8 cellular contexts compared by ENCODE assay signal in the genomic region with DNA sequence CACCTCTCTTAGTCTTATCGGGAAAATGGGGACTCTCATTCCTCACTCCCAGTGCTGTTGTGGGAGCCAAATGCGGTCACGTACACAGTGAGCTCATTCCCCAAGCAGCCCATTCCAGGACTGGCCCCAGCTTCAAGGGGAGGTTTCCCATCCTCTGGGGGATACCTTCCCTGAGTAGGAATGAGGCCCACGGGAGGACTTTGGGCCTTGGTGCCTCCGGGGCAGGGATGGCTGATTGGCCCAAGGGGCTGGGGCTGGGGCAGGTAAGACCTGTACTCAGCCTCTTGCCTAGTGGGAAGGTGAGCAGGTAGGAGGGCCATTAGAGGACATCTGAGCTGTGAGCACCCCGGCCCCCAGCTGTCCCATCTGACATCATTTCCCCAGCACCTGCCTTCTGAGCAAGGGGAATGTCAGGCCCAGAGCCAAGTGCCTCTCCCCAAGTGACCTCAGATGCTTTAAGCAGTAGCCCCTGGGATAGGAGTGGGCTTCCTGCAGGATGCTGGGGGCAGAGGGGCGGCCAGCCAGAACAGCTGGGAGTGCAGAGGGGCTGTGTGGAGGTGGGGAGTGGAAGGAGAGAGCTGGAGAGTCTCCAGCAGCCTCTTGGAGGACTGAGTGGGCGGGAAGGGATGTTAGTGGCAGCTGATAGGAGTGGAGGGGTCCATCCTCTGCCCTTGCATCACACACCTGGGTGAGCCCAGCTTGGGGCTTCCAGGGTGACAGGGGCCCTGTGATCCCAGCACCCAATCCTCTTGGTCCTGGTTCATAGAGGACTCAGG. TPM values are rescaled to one million over a fixed set of nuclear protein-coding genes. Genes with fewer than 3 reads are reported as not detected.
A peak's percentile ranks its signal among the peaks of the same experiment; 100 is the strongest.
DNase-seq lines count a peak whose midpoint lies in the region; ATAC-seq and TF ChIP-seq lines count a peak whose summit lies in the region.
"Had no signal": no experiment of that assay in that cellular context is flagged by ENCODE, and none has a peak within 500 bp of the region (broad histone marks: within the 10 kb centered on the region; RNA-seq: fewer than 3 reads in every experiment).

No MANE protein-coding gene starts in this region.

- no peak overlapping the region for H3K56ac ChIP-seq in IMR-90 (ENCODE audit: extremely low read depth, insufficient read depth, low read length)

- H3K36me3 Mint-ChIP-seq in activated CD4-positive, alpha-beta T cell treated with anti-CD3 and anti-CD28 coated beads, Interleukin-2, amount 10 ng/mL, durations not matched to agents 24 days and 14 days (ENCODE audit: low read depth) = peaks cover 37% of the 10 kb centered on the region
- H3K36me3 Mint-ChIP-seq in stimulated activated naive B cell treated with anti-CD40 and anti-IgM and Interleukin-4, amounts not matched to agents 10 μg/mL and 1 μg/mL and 100 μg/mL, for 72 hours = peaks cover 41 to 54% of the 10 kb centered on the region in 2 donors

- H3K4ac ChIP-seq in IMR-90 (ENCODE audit: low read depth, low read length) = no peak overlapping the region

- no peak overlapping the region for H3K9ac ChIP-seq in IMR-90 (ENCODE audit: low read depth, low read length)

- WGBS in IMR-90 (ENCODE audit: extremely low coverage in 2 of 2, insufficient read length in 1 of 2), 2 experiments = no CpG with 5 or more reads among the region's 8 CpGs

- H3K27ac ChIP-seq in IMR-90 (ENCODE audit: insufficient read depth, low read length) (no peak overlapping the region), left ventricle myocardium inferior (replicated peaks) (peak overlapping the region; percentile 69), brain microvascular endothelial cell (no peak overlapping the region), A673 (ENCODE audit: low read depth, low read length, poor library complexity, severe bottlenecking) (no peak overlapping the region)

- H2BK20ac ChIP-seq in IMR-90 (ENCODE audit: low read depth, low read length) = no peak overlapping the region

- no peak overlapping the region for H4K5ac ChIP-seq in IMR-90 (ENCODE audit: low read depth, low read length)

- peaks cover 5% of the 10 kb centered on the region; the same call in 1 of the 2 replicates for H3K4me1 ChIP-seq in IMR-90 (ENCODE audit: control insufficient read depth, insufficient read depth, low read length)
- H3K4me1 ChIP-seq in left ventricle myocardium inferior = peaks cover 62% of the 10 kb centered on the region
- peaks cover 9% of the 10 kb centered on the region for H3K4me1 ChIP-seq in A673 (ENCODE audit: insufficient read depth, low read length, poor library complexity, severe bottlenecking)

- POLR2A ChIA-PET in IMR-90 (lab: Charles Lee; ENCODE audit: unreplicated experiment) (no interaction called here), A673 (lab: Charles Lee; ENCODE audit: low non-redundant PET) (no interaction called here)

- no peak for TF ChIP-seq RAD21 in IMR-90 (IDR thresholded peaks at IDR 0.05; ENCODE audit: low read length)

- peak overlapping the region; percentile 19 for H3K27ac Mint-ChIP-seq in activated CD4-positive, alpha-beta T cell treated with anti-CD3 and anti-CD28 coated beads, Interleukin-2, amount 10 ng/mL, durations not matched to agents 24 days and 14 days
- H3K27ac Mint-ChIP-seq in stimulated activated naive B cell treated with anti-CD40 and anti-IgM and Interleukin-4, amounts not matched to agents 10 μg/mL and 1 μg/mL and 100 μg/mL, for 72 hours = peak overlapping the region; percentile 92

- H2BK120ac ChIP-seq in IMR-90 (ENCODE audit: low read depth, low read length) = no peak overlapping the region

- H3K9me3 ChIP-seq in IMR-90 (ENCODE audit: control insufficient read depth, insufficient read depth, low read length) (0 out of 2 replicates have a peak, but pooled peaks cover 2% of the 10 kb centered on the region), left ventricle myocardium inferior (replicated peaks) (peaks cover 4% of the 10 kb centered on the region), A673 (ENCODE audit: low read depth, low read length, poor library complexity, severe bottlenecking) (no peaks in the 10 kb centered on the region)
- H3K9me3 ChIP-seq: breast epithelium had no signal

- TF ChIP-seq CTCF in IMR-90 (conservative IDR thresholded peaks at IDR 0.05; ENCODE audit: low read depth, low read length) (no peak), left ventricle myocardium inferior (IDR thresholded peaks at IDR 0.05; ENCODE audit: borderline replicate concordance) (no peak), brain microvascular endothelial cell (IDR thresholded peaks at IDR 0.05; ENCODE audit: low read depth, low read length, missing control alignments) (no peak), A673 (conservative IDR thresholded peaks at IDR 0.05; ENCODE audit: low read depth, low read length) (no peak)

- no peak for TF ChIP-seq POLR2A in IMR-90 (IDR thresholded peaks at IDR 0.05; ENCODE audit: low read depth, low read length)

- dilution Hi-C loops in IMR-90 (cut with HindIII; ENCODE audit: low sequenced_read_pairs, unreplicated experiment) = no loop called here

- no peak overlapping the region for H2AFZ ChIP-seq in IMR-90 (replicated peaks; ENCODE audit: low read length, poor library complexity)

- H3K4me3 ChIP-seq in IMR-90 (ENCODE audit: insufficient read depth, low read depth, low read length) (no peak overlapping the region), left ventricle myocardium inferior (no peak overlapping the region), brain microvascular endothelial cell (ENCODE audit: low read depth, low read length) (no peak overlapping the region), A673 (ENCODE audit: low read depth, low read length, poor library complexity, severe bottlenecking) (no peak overlapping the region)
- H3K4me3 ChIP-seq: breast epithelium had no signal

- intact Hi-C loops in IMR-90 (cut with micrococcal nuclease) = loop anchor here (5.0 kb wide), 1 partner anchor 478 kb away; no protein-coding TSS in a partner anchor
- intact Hi-C loops in activated CD4-positive, alpha-beta T cell treated with anti-CD3 and anti-CD28 coated beads, Interleukin-2, amount 10 ng/mL, durations not matched to agents 24 days and 14 days (cut with micrococcal nuclease) = loop anchor here (5.0 to 10.0 kb wide), 2 partner anchors 101 to 268 kb away; a partner anchor contains a TSS
- intact Hi-C loops in left ventricle myocardium inferior (cut with micrococcal nuclease) = loop anchor here (5.0 kb wide), 1 partner anchor 288 kb away; no protein-coding TSS in a partner anchor
- intact Hi-C loops in A673 (cut with micrococcal nuclease; ENCODE audit: unreplicated experiment) = loop anchor here (5.0 kb wide), 1 partner anchor 478 kb away; no protein-coding TSS in a partner anchor

- H3K9me3 Mint-ChIP-seq in activated CD4-positive, alpha-beta T cell treated with anti-CD3 and anti-CD28 coated beads, Interleukin-2, amount 10 ng/mL, durations not matched to agents 24 days and 14 days = no peaks in the 10 kb centered on the region
- peaks cover 0 to 3% of the 10 kb centered on the region in 2 donors for H3K9me3 Mint-ChIP-seq in stimulated activated naive B cell treated with anti-CD40 and anti-IgM and Interleukin-4, amounts not matched to agents 10 μg/mL and 1 μg/mL and 100 μg/mL, for 72 hours

- no peak for ATAC-seq in IMR-90 (ENCODE audit: low read depth)
- ATAC-seq in stimulated activated naive B cell treated with anti-CD40 and anti-IgM and Interleukin-4, amounts not matched to agents 10 μg/mL and 1 μg/mL and 100 μg/mL, for 72 hours (replicated peaks) = peak; percentile 2 to 6

- H2BK5ac ChIP-seq in IMR-90 (ENCODE audit: low read depth, low read length, poor library complexity, severe bottlenecking) = no peak overlapping the region

- H3K9me1 ChIP-seq in IMR-90 (ENCODE audit: insufficient read depth, low read length) = no peaks in the 10 kb centered on the region

- in situ Hi-C loops in IMR-90 (cut with MboI; ENCODE audit: low sequenced_read_pairs) (loop anchor here (5.0 kb wide), 1 partner anchor 268 kb away; no protein-coding TSS in a partner anchor), brain microvascular endothelial cell (cut with HindIII; ENCODE audit: low pct_ligation_motif_present, low sequenced_read_pairs) (no loop called here)

- no peak overlapping the region for H3K18ac ChIP-seq in IMR-90 (ENCODE audit: low read depth, low read length)

- H4K8ac ChIP-seq in IMR-90 (ENCODE audit: low read depth in 2 of 2, low read length in 2 of 2) = no peak overlapping the region

- H3K79me1 ChIP-seq in IMR-90 (ENCODE audit: low read depth in 1 of 2, low read length in 2 of 2) = no peaks in the 10 kb centered on the region

- H3K14ac ChIP-seq in IMR-90 (replicated peaks; ENCODE audit: low read depth, low read length) = 0 out of 2 replicates have a peak overlapping the region, but pooled peaks have one; percentile 5

- no peak overlapping the region for H2AK5ac ChIP-seq in IMR-90 (ENCODE audit: low read depth, low read length)

- H3K4me2 ChIP-seq in IMR-90 (ENCODE audit: low read depth, low read length) = no peak overlapping the region

- CTCF ChIA-PET in IMR-90 (lab: Yijun Ruan, JAX) = interaction anchor here (1.1 kb wide), 1 partner anchor 287 kb away, joined by 4 read pairs; no protein-coding TSS in a partner anchor
- CTCF ChIA-PET in A673 (lab: Charles Lee) = interaction anchor here (0.7 to 1.2 kb wide), 2 partner anchors 54 to 288 kb away, joined by 3 to 8 read pairs; no protein-coding TSS in a partner anchor

- H4K20me1 ChIP-seq in IMR-90 (ENCODE audit: insufficient read depth, low read length) = 0 out of 2 replicates have a peak, but pooled peaks cover 3% of the 10 kb centered on the region

- H2AK9ac ChIP-seq in IMR-90 (replicated peaks; ENCODE audit: low read depth, low read length, poor library complexity) = no peak overlapping the region

- BruUV-seq in IMR-90 (replicated peaks; lab: Mats Ljungman, UMichigan) (no TSS peak), A673 (replicated peaks; lab: Mats Ljungman, UMichigan) (no TSS peak)

- H3K23ac ChIP-seq in IMR-90 (ENCODE audit: low read depth, low read length) = no peak overlapping the region

- H3K36me3 ChIP-seq in IMR-90 (ENCODE audit: control insufficient read depth, insufficient read depth, low read length) (peaks cover 2% of the 10 kb centered on the region; the same call in 1 of the 2 replicates), left ventricle myocardium inferior (peaks cover 5% of the 10 kb centered on the region), brain microvascular endothelial cell (replicated peaks) (peaks cover 3% of the 10 kb centered on the region), A673 (ENCODE audit: insufficient read depth, low read length, poor library complexity, severe bottlenecking) (no peaks in the 10 kb centered on the region)
- H3K36me3 ChIP-seq: breast epithelium had no signal

- no peak overlapping the region for H2BK15ac ChIP-seq in IMR-90 (ENCODE audit: low read depth, low read length)

- H3K4me1 Mint-ChIP-seq in activated CD4-positive, alpha-beta T cell treated with anti-CD3 and anti-CD28 coated beads, Interleukin-2, amount 10 ng/mL, durations not matched to agents 24 days and 14 days = peaks cover 26% of the 10 kb centered on the region
- H3K4me1 Mint-ChIP-seq in stimulated activated naive B cell treated with anti-CD40 and anti-IgM and Interleukin-4, amounts not matched to agents 10 μg/mL and 1 μg/mL and 100 μg/mL, for 72 hours = peaks cover 42 to 66% of the 10 kb centered on the region in 2 donors

- H4K91ac ChIP-seq in IMR-90 (ENCODE audit: insufficient read depth, low read depth, low read length) = no peak overlapping the region

- peaks cover 2% of the 10 kb centered on the region for H3K27me3 ChIP-seq in IMR-90 (ENCODE audit: control insufficient read depth, insufficient read depth, low read length)
- H3K27me3 ChIP-seq in left ventricle myocardium inferior (ENCODE audit: low read depth) = no peaks in the 10 kb centered on the region
- peaks cover 3% of the 10 kb centered on the region for H3K27me3 ChIP-seq in brain microvascular endothelial cell (replicated peaks)
- no peaks in the 10 kb centered on the region for H3K27me3 ChIP-seq in A673 (replicated peaks; ENCODE audit: insufficient read depth, low read depth, low read length, poor library complexity)
- H3K27me3 ChIP-seq: breast epithelium had no signal

- DNase-seq in IMR-90 (peak; percentile 43), left ventricle myocardium inferior (no peak), brain microvascular endothelial cell (no peak), NCI-H510A treated with DMSO at 0.1 percent for 48 hours (lab: John Stamatoyannopoulos, UW) (no peak), A673 (ENCODE audit: low spot score) (no peak)
- peak; percentile 57 for DNase-seq in activated CD4-positive, alpha-beta T cell treated with anti-CD3 and anti-CD28 coated beads, Interleukin-2, amount 10 ng/mL, durations not matched to agents 24 days and 14 days
- DNase-seq in stimulated activated naive B cell treated with anti-CD40 and anti-IgM and Interleukin-4, amounts not matched to agents 10 μg/mL and 1 μg/mL and 100 μg/mL, for 72 hours = peak; percentile 0

- no peak overlapping the region for H3K4me3 Mint-ChIP-seq in activated CD4-positive, alpha-beta T cell treated with anti-CD3 and anti-CD28 coated beads, Interleukin-2, amount 10 ng/mL, durations not matched to agents 24 days and 14 days
- peak overlapping the region in 1 of 2 donors; percentile 19 for H3K4me3 Mint-ChIP-seq in stimulated activated naive B cell treated with anti-CD40 and anti-IgM and Interleukin-4, amounts not matched to agents 10 μg/mL and 1 μg/mL and 100 μg/mL, for 72 hours

- H3K27me3 Mint-ChIP-seq in activated CD4-positive, alpha-beta T cell treated with anti-CD3 and anti-CD28 coated beads, Interleukin-2, amount 10 ng/mL, durations not matched to agents 24 days and 14 days = no peaks in the 10 kb centered on the region
- H3K27me3 Mint-ChIP-seq in stimulated activated naive B cell treated with anti-CD40 and anti-IgM and Interleukin-4, amounts not matched to agents 10 μg/mL and 1 μg/mL and 100 μg/mL, for 72 hours = no peaks in the 10 kb centered on the region

RNA-seq across cellular contexts. Expression of a gene that starts 58.4 kb away (rescaled TPM):
- total RNA-seq in IMR-90 (2012; rRNA removed) (18.9 and 32.8 TPM in 2 replicates), left ventricle myocardium inferior (49.6 TPM), A673 (2021) (8.2 and 16.0 TPM in 2 replicates)
- polyA plus RNA-seq in IMR-90 (2012; rRNA removed) = 46.1 and 49.4 TPM in 2 replicates
- polyA plus RNA-seq in IMR-90 (2012; cell fraction: cytosol; rRNA removed) = 45.9 and 112 TPM in 2 replicates
- 14.7 and 27.3 TPM in 2 replicates for polyA plus RNA-seq in IMR-90 (2012; cell fraction: nucleus; rRNA removed; ENCODE audit: low replicate concordance)
- total RNA-seq in activated CD4-positive, alpha-beta T cell treated with anti-CD3 and anti-CD28 coated beads, Interleukin-2, amount 10 ng/mL, durations not matched to agents 24 days and 14 days = 448 and 469 TPM in 2 replicates

Comparison
In these comparisons a context has a peak if more than half of its experiments do, and no peak if none do; other contexts are left out.
1. DNase-seq: peak in IMR-90 (single experiment), activated CD4-positive, alpha-beta T cell treated with anti-CD3 and anti-CD28 coated beads, Interleukin-2, amount 10 ng/mL, durations not matched to agents 24 days and 14 days (single experiment) and stimulated activated naive B cell treated with anti-CD40 and anti-IgM and Interleukin-4, amounts not matched to agents 10 μg/mL and 1 μg/mL and 100 μg/mL, for 72 hours (single experiment); none in left ventricle myocardium inferior (single experiment), brain microvascular endothelial cell (single experiment), NCI-H510A treated with DMSO at 0.1 percent for 48 hours (single experiment) and A673 (single experiment).